35 cellular contexts compared by ENCODE assay signal in the genomic region with DNA sequence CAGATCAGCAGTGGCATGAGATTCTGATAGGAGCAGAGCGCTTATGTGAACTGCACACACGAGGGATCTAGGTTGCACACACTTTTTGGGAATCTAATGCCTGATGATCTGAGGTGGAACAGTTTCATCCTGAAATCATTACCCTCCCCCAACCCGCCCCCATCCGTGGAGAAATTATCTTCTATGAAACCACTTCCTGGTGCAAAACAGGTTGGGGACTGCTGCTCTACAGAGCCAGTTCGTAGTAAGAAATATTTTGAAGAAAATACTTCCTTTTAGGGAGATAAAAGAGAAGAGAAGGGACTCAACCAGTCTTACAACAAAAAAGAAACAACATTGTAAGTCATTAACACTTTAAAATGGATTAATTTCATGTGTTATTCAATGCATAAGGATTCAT.
"Had no signal": no experiment of that assay in that cellular context is flagged by ENCODE, and none has a peak within 500 bp of the region (broad histone marks: within the 10 kb centered on the region; RNA-seq: fewer than 3 reads in every experiment).

No MANE protein-coding gene starts in this region.

- H3K36me3 Mint-ChIP-seq: immature natural killer cell; mesothelial cell of epicardium; naive B cell; stimulated activated memory B cell treated with anti-CD40 and anti-IgM and Interleukin-4, amounts not matched to agents 10 μg/mL and 1 μg/mL and 100 μg/mL, for 72 hours had no signal

- H3K27ac Mint-ChIP-seq: activated B cell treated with CpG ODN at 0.5 μM for 24 hours; activated CD4-positive, alpha-beta T cell treated with anti-CD3 and anti-CD28 coated beads for 36 hours; activated T-helper 17 cell treated with anti-CD3 and anti-CD28 coated beads, Interleukin-2, amount 50 U/mL, for 72 hours; immature natural killer cell; mesothelial cell of epicardium; naive B cell; stimulated activated memory B cell treated with anti-CD40 and anti-IgM and Interleukin-4, amounts not matched to agents 10 μg/mL and 1 μg/mL and 100 μg/mL, for 72 hours had no signal

- ATAC-seq: activated CD4-positive, alpha-beta T cell treated with anti-CD3 and anti-CD28 coated beads for 36 hours; activated T-helper 17 cell treated with anti-CD3 and anti-CD28 coated beads, Interleukin-2, amount 50 U/mL, for 72 hours; body of pancreas; foreskin keratinocyte; heart left ventricle; left colon; pancreas; sciatic nerve; stimulated activated memory B cell treated with anti-CD40 and anti-IgM and Interleukin-4, amounts not matched to agents 10 μg/mL and 1 μg/mL and 100 μg/mL, for 72 hours; stimulated activated naive CD8-positive, alpha-beta T cell treated with anti-CD3 and anti-CD28 coated beads, Interleukin-15, amount 100 ng/mL, for 72 hours had no signal

- H3K4me3 ChIP-seq: adrenal gland, body of pancreas, esophagus muscularis mucosa, heart left ventricle, pancreas, prostate gland, skin epidermis, upper lobe of left lung had no signal

- H3K4me1 Mint-ChIP-seq: activated B cell treated with CpG ODN at 0.5 μM for 24 hours; activated T-helper 17 cell treated with anti-CD3 and anti-CD28 coated beads, Interleukin-2, amount 50 U/mL, for 72 hours; immature natural killer cell; mesothelial cell of epicardium; naive B cell; neural crest cell; stimulated activated memory B cell treated with anti-CD40 and anti-IgM and Interleukin-4, amounts not matched to agents 10 μg/mL and 1 μg/mL and 100 μg/mL, for 72 hours had no signal

- H3K27me3 Mint-ChIP-seq: activated B cell treated with CpG ODN at 0.5 μM for 24 hours; naive B cell; stimulated activated memory B cell treated with anti-CD40 and anti-IgM and Interleukin-4, amounts not matched to agents 10 μg/mL and 1 μg/mL and 100 μg/mL, for 72 hours; stimulated activated naive CD8-positive, alpha-beta T cell treated with anti-CD3 and anti-CD28 coated beads, Interleukin-15, amount 100 ng/mL, for 72 hours had no signal

- H3K9me3 ChIP-seq: adrenal gland, body of pancreas, esophagus muscularis mucosa, heart left ventricle, pancreas, prostate gland, upper lobe of left lung had no signal

- H3K4me3 Mint-ChIP-seq: activated B cell treated with CpG ODN at 0.5 μM for 24 hours; activated CD4-positive, alpha-beta T cell treated with anti-CD3 and anti-CD28 coated beads for 36 hours; activated T-helper 17 cell treated with anti-CD3 and anti-CD28 coated beads, Interleukin-2, amount 50 U/mL, for 72 hours; immature natural killer cell; mesothelial cell of epicardium; naive B cell; neural crest cell; stimulated activated memory B cell treated with anti-CD40 and anti-IgM and Interleukin-4, amounts not matched to agents 10 μg/mL and 1 μg/mL and 100 μg/mL, for 72 hours; stimulated activated naive CD8-positive, alpha-beta T cell treated with anti-CD3 and anti-CD28 coated beads, Interleukin-15, amount 100 ng/mL, for 72 hours had no signal

- H3K9me3 Mint-ChIP-seq: activated B cell treated with CpG ODN at 0.5 μM for 24 hours; activated T-helper 17 cell treated with anti-CD3 and anti-CD28 coated beads, Interleukin-2, amount 50 U/mL, for 72 hours; immature natural killer cell; mesothelial cell of epicardium; neural crest cell; stimulated activated naive CD8-positive, alpha-beta T cell treated with anti-CD3 and anti-CD28 coated beads, Interleukin-15, amount 100 ng/mL, for 72 hours had no signal

- H3K27me3 ChIP-seq: adrenal gland, body of pancreas, esophagus muscularis mucosa, foreskin keratinocyte, heart left ventricle, pancreas, upper lobe of left lung had no signal

- DNase-seq: activated B cell treated with CpG ODN at 0.5 μM for 24 hours; activated CD4-positive, alpha-beta T cell treated with anti-CD3 and anti-CD28 coated beads for 36 hours; activated CD4-positive, alpha-beta T cell treated with anti-CD3 and anti-CD28 coated beads, Interleukin-2, amount 50 U/mL, for 4 hours; activated CD8-positive, alpha-beta memory T cell treated with anti-CD3 and anti-CD28 coated beads, Interleukin-2, amount 50 U/mL, for 4 hours; activated gamma-delta T cell treated with Interleukin-2 at 50 U/mL for 16 hours; activated T-cell treated with anti-CD3 and anti-CD28 coated beads, Interleukin-2, amount 50 U/mL, for 1 hour; adrenal gland; aorta; body of pancreas; dermis blood vessel endothelial cell; effector CD4-positive, alpha-beta T cell; foreskin keratinocyte; heart left ventricle; hypothalamus; immature natural killer cell; kidney; left colon; naive B cell; nucleus accumbens; pancreas; retina; stimulated activated CD4-positive, alpha-beta T cell treated with anti-CD3 and anti-CD28 coated beads, Interleukin-12 subunit alpha, Interleukin-12 subunit beta, amount 100 ng/mL, for 4 hours; stimulated activated CD8-positive, alpha-beta memory T cell treated with anti-CD3 and anti-CD28 coated beads, Interleukin-4, amount 100 ng/mL, for 48 hours; stimulated activated naive CD8-positive, alpha-beta T cell treated with anti-CD3 and anti-CD28 coated beads, Interleukin-15, amount 100 ng/mL, for 72 hours; substantia nigra; SW 1271; upper lobe of left lung had no signal

- H3K4me1 ChIP-seq: adrenal gland, body of pancreas, esophagus muscularis mucosa, foreskin keratinocyte, heart left ventricle, pancreas, prostate gland, upper lobe of left lung had no signal

- H3K36me3 ChIP-seq: adrenal gland, esophagus muscularis mucosa, heart left ventricle, pancreas, prostate gland, upper lobe of left lung had no signal
